ENCODE assay signal across 29 cellular contexts in the genomic region with DNA sequence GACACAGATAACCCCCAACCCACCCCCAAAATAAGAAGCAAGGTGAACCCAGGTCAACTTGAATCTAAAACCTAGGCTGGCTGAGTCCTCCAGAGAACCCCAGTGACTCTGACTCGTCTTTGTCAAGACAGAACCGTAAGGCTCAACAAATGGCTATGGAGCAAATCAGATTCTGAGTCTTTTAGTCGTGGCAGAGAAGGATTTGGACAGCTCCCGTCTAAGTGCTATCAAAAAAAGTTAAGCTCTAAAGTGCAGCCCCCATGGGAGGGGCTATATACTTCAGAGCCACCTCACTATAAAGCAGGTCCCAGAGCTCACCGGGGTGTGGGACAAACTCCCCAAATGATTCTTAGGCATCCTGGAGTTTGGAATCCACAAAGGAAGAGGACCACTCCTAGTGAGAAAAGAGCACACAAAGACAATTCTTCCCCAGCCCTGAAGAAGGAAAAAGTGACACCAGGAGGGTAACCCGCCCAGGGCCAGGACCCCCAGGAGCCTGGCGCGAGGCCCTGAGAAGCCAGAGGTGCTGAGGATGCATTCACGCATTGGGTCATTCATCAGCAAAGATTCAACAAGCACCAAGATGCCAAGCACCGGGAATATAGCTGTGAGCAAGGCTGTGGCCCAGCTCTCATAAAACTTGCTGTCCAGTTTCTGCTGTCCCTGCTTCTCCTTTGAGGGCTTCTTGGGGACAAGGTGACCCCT. TPM values are rescaled to one million over a fixed set of nuclear protein-coding genes. Genes with fewer than 3 reads are reported as not detected.
"Had no signal": no experiment of that assay in that cellular context is flagged by ENCODE, and none has a peak within 500 bp of the region (broad histone marks: within the 10 kb centered on the region; RNA-seq: fewer than 3 reads in every experiment).

No MANE protein-coding gene starts in this region.

- H3K36me3 ChIP-seq: gastrocnemius medialis, left lung, prostate gland, right atrium auricular region, tibial artery, upper lobe of left lung had no signal

- H3K4me1 ChIP-seq: gastrocnemius medialis, left lung, neural progenitor cell, prostate gland, right atrium auricular region, testis, tibial artery, upper lobe of left lung had no signal

- H3K27ac ChIP-seq: gastrocnemius medialis, left lung, neural progenitor cell, prostate gland, right atrium auricular region, testis, tibial artery, upper lobe of left lung had no signal

- FAIRE-seq: keratinocyte, urothelium cell line had no signal

- H3K9me3 ChIP-seq: gastrocnemius medialis, prostate gland, right atrium auricular region, testis, tibial artery, upper lobe of left lung had no signal

- H3K9ac ChIP-seq: neural progenitor cell had no signal

- H2AFZ ChIP-seq: neural progenitor cell had no signal

- H3K9me3 Mint-ChIP-seq: effector memory CD8-positive, alpha-beta T cell had no signal

- H3K27ac Mint-ChIP-seq: effector memory CD8-positive, alpha-beta T cell; nephron; neural progenitor cell; stimulated activated memory B cell treated with anti-CD40 and anti-IgM and Interleukin-4, amounts not matched to agents 10 μg/mL and 1 μg/mL and 100 μg/mL, for 72 hours had no signal

- ATAC-seq: effector memory CD8-positive, alpha-beta T cell; gastrocnemius medialis; left lung; naive thymus-derived CD4-positive, alpha-beta T cell; sciatic nerve; stimulated activated memory B cell treated with anti-CD40 and anti-IgM and Interleukin-4, amounts not matched to agents 10 μg/mL and 1 μg/mL and 100 μg/mL, for 72 hours; stimulated activated naive CD8-positive, alpha-beta T cell treated with anti-CD3 and anti-CD28 coated beads, Interleukin-15, Interleukin-2, amounts not matched to agents 100 U/mL and 50 U/mL, for 24 hours had no signal

- H3K36me3 Mint-ChIP-seq: naive thymus-derived CD4-positive, alpha-beta T cell; neural progenitor cell; stimulated activated memory B cell treated with anti-CD40 and anti-IgM and Interleukin-4, amounts not matched to agents 10 μg/mL and 1 μg/mL and 100 μg/mL, for 72 hours had no signal

- H3K4me3 Mint-ChIP-seq: effector memory CD8-positive, alpha-beta T cell; naive thymus-derived CD4-positive, alpha-beta T cell; nephron; neural progenitor cell; stimulated activated memory B cell treated with anti-CD40 and anti-IgM and Interleukin-4, amounts not matched to agents 10 μg/mL and 1 μg/mL and 100 μg/mL, for 72 hours had no signal

- H3K4me3 ChIP-seq: gastrocnemius medialis, left lung, neural progenitor cell, prostate gland, right atrium auricular region, testis, tibial artery, upper lobe of left lung had no signal

- H3K4me2 ChIP-seq: neural progenitor cell had no signal

- DNase-seq: cortex of kidney; effector memory CD8-positive, alpha-beta T cell; foreskin fibroblast; gastrocnemius medialis; left lung; mesendoderm; midbrain; naive thymus-derived CD4-positive, alpha-beta T cell; stimulated activated CD4-positive, alpha-beta T cell treated with anti-CD3 and anti-CD28 coated beads, Interleukin-2, amount 100 ng/mL, for 24 hours; stimulated activated CD4-positive, alpha-beta T cell treated with anti-CD3 and anti-CD28 coated beads, Interleukin-4, amount 100 ng/mL, for 24 hours; stimulated activated naive CD8-positive, alpha-beta T cell treated with anti-CD3 and anti-CD28 coated beads, Interleukin-15, Interleukin-2, amounts not matched to agents 100 U/mL and 50 U/mL, for 24 hours; substantia nigra; testis; tibial artery had no signal

- H3K27me3 ChIP-seq: gastrocnemius medialis, left lung, neural progenitor cell, right atrium auricular region, testis, upper lobe of left lung had no signal

- H3K4me1 Mint-ChIP-seq: nephron; neural progenitor cell; stimulated activated memory B cell treated with anti-CD40 and anti-IgM and Interleukin-4, amounts not matched to agents 10 μg/mL and 1 μg/mL and 100 μg/mL, for 72 hours had no signal

RNA-seq across cellular contexts. Expression of a gene that starts 25.4 kb away (rescaled TPM):
- total RNA-seq: dermis microvascular lymphatic vessel endothelial cell; gastrocnemius medialis; glomerular endothelial cell; lung microvascular endothelial cell; mucosa of gallbladder; naive thymus-derived CD4-positive, alpha-beta T cell; osteoblast; right atrium auricular region; sciatic nerve; skeletal muscle tissue; upper lobe of left lung had no signal
- polyA plus RNA-seq: keratinocyte; naive thymus-derived CD4-positive, alpha-beta T cell had no signal
